8 cellular contexts compared by ENCODE assay signal in genomic region chrX:110004210-110004609, GRCh38. TPM values are rescaled to one million over a fixed set of nuclear protein-coding genes. Genes with fewer than 3 reads are reported as not detected.
DNase-seq lines count a peak whose midpoint lies in the region; ATAC-seq and TF ChIP-seq lines count a peak whose summit lies in the region.

No MANE protein-coding gene starts in this region.

- no peaks in the 10 kb centered on the region for H3K9me3 ChIP-seq in CD8-positive, alpha-beta T cell (ENCODE audit: low read length)
- no peaks in the 10 kb centered on the region for H3K9me3 ChIP-seq in gastroesophageal sphincter

- H3K4me3 ChIP-seq in CD8-positive, alpha-beta T cell (ENCODE audit: low read depth, low read length): no peak overlapping the region
- H3K4me3 ChIP-seq in NB4 (ENCODE audit: low read depth, low read length) (peak overlapping the region; percentile 77), epithelial cell of esophagus (ENCODE audit: low read length) (peak overlapping the region; percentile 59), gastroesophageal sphincter (no peak overlapping the region)

- H3K27me3 Mint-ChIP-seq in CD8-positive, alpha-beta T cell (ENCODE audit: low read depth): no peaks in the 10 kb centered on the region
- H3K27me3 Mint-ChIP-seq in nephron (ENCODE audit: low read depth): no peaks in the 10 kb centered on the region

- H3K27me3 ChIP-seq in CD8-positive, alpha-beta T cell (ENCODE audit: insufficient read depth, low read length): no peaks in the 10 kb centered on the region
- H3K27me3 ChIP-seq in gastroesophageal sphincter: no peaks in the 10 kb centered on the region

- H3K9me3 Mint-ChIP-seq in CD8-positive, alpha-beta T cell: no peaks in the 10 kb centered on the region
- no peaks in the 10 kb centered on the region for H3K9me3 Mint-ChIP-seq in nephron

- CTCF ChIA-PET in CD8-positive, alpha-beta T cell (lab: Charles Lee): no interaction called here

- peaks cover 8% of the 10 kb centered on the region for H3K36me3 Mint-ChIP-seq in CD8-positive, alpha-beta T cell
- peaks cover 12% of the 10 kb centered on the region for H3K36me3 Mint-ChIP-seq in nephron (ENCODE audit: low read depth)

- no peak overlapping the region for H3K27ac ChIP-seq in CD8-positive, alpha-beta T cell (ENCODE audit: low read depth, low read length)
- no peak overlapping the region for H3K27ac ChIP-seq in gastroesophageal sphincter

- H3K27ac Mint-ChIP-seq in CD8-positive, alpha-beta T cell: no peak overlapping the region
- H3K27ac Mint-ChIP-seq in nephron: peak overlapping the region; percentile 21 to 94 (median 29)

- ATAC-seq in CD8-positive, alpha-beta T cell: no peak
- no peak for ATAC-seq in gastroesophageal sphincter

- H3K4me1 ChIP-seq in CD8-positive, alpha-beta T cell (ENCODE audit: insufficient read depth, low read length): peaks cover 9% of the 10 kb centered on the region
- peaks cover 0 to 44% (median 0%) of the 10 kb centered on the region in 3 donors for H3K4me1 ChIP-seq in gastroesophageal sphincter

- H3K4me1 Mint-ChIP-seq in CD8-positive, alpha-beta T cell (ENCODE audit: low read depth): peaks cover 51% of the 10 kb centered on the region
- H3K4me1 Mint-ChIP-seq in nephron: peaks cover 66% of the 10 kb centered on the region

- no peak for TF ChIP-seq EP300 in gastroesophageal sphincter (IDR thresholded peaks at IDR 0.05)

- intact Hi-C loops in CD8-positive, alpha-beta T cell (cut with DNase I, micrococcal nuclease): loop anchor here (5.0 to 10.0 kb wide), 4 partner anchors 272 to 1681 kb away; partner anchors contain the start of genes AMMECR1 (in 2 of the 2), ACSL4 (in 1 of the 2), ALG13 (in 1 of the 2) and NXT2 (in 1 of the 2)

- WGBS in gastroesophageal sphincter (ENCODE audit: low coverage in 1 of 2), 2 donors: 40% methylated on average over 1 of the region's 8 CpGs; no CpG with 5 or more reads in 1 of the 2 donors

- POLR2A ChIA-PET in CD8-positive, alpha-beta T cell (lab: Charles Lee): no interaction called here

- no peak for TF ChIP-seq CTCF in CD8-positive, alpha-beta T cell (IDR thresholded peaks at IDR 0.05)
- TF ChIP-seq CTCF in NB4 (IDR thresholded peaks at IDR 0.05; ENCODE audit: low read depth, low read length): no peak
- TF ChIP-seq CTCF in epithelial cell of esophagus (IDR thresholded peaks at IDR 0.05; ENCODE audit: insufficient read depth, low read depth, low read length, missing control alignments): no peak
- TF ChIP-seq CTCF in nephron (IDR thresholded peaks at IDR 0.05; ENCODE audit: unreplicated experiment in 3 of 3): no peak
- TF ChIP-seq CTCF in gastroesophageal sphincter (IDR thresholded peaks at IDR 0.05): no peak

- H3K36me3 ChIP-seq in CD8-positive, alpha-beta T cell (ENCODE audit: insufficient read depth, low read length): no peaks in the 10 kb centered on the region
- H3K36me3 ChIP-seq in gastroesophageal sphincter: no peaks in the 10 kb centered on the region

- H3K4me3 Mint-ChIP-seq in CD8-positive, alpha-beta T cell: peak overlapping the region; percentile 89
- peak overlapping the region; percentile 92 to 95 (median 94) for H3K4me3 Mint-ChIP-seq in nephron

- TF ChIP-seq POLR2A in NB4 (IDR thresholded peaks at IDR 0.05; ENCODE audit: extremely low read depth, insufficient read length) (no peak), gastroesophageal sphincter (IDR thresholded peaks at IDR 0.05) (no peak)

- DNase-seq in CD8-positive, alpha-beta T cell: no peak
- DNase-seq in NB4 (ENCODE audit: low read depth): no peak
- peak; percentile 44 for DNase-seq in epithelial cell of esophagus (ENCODE audit: low read depth)
- DNase-seq in DMS79 treated with DMSO at 0.1 percent for 48 hours (lab: John Stamatoyannopoulos, UW): no peak
- no peak for DNase-seq in Ammon's horn (ENCODE audit: low spot score)
- no peak for DNase-seq in stimulated activated CD4-positive, alpha-beta T cell treated with anti-CD3 and anti-CD28 coated beads, Interleukin-15, amount 100 ng/mL, for 24 hours

RNA-seq across cellular contexts. Expression of gene TMEM164, which starts 1.3 kb away (rescaled TPM):
- 1 to 10 TPM; 7.4 to 9.0 TPM for total RNA-seq in CD8-positive, alpha-beta T cell
- total RNA-seq in gastroesophageal sphincter: 10 to 100 TPM in 3 of 4 donors, 1 to 10 TPM in 1; 7.8 to 12.9 (median 11.7) TPM

Comparison
In these comparisons a context has a peak if more than half of its experiments do, and no peak if none do; other contexts are left out.
1. H3K4me3 ChIP-seq: peak in NB4 (single experiment) and epithelial cell of esophagus (single experiment); none in CD8-positive, alpha-beta T cell (single experiment) and gastroesophageal sphincter (0 of 2).